1 cellular context compared by ENCODE assay signal in the genomic region with DNA sequence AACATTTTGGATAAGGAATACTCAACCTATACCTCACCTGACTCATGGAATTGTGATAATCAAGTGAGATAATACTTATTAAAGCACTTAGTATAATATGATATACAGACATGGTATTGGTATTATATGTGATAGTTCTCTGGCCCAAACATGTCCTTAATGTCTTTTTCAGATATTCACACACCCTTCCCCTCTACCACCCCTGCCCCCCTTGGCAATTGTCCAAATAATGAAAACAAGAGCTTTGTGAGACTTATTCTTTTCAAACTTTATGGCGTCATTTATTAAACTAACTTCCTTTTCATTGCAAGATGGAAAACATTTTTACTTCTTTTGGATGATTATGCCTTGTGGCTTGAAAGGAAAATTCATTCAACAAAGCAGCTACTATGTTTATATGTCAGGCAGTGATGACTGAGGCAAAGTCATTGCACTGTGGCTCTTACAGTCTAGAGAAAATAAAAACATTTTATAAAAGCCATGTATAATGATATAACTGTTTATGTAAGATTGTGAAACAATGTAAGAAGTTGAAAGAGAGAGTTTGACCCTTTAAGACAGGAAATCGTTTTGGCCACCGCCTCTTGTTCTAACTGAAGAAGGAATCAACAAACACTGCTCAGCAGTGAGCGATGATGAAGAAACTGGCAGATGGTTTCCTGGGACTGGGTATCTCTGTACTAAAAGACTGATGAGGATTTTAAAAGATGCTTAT.
TF ChIP-seq lines count a peak whose summit lies in the region.

No MANE protein-coding gene starts in this region.

TF ChIP-seq in GM23338, 12 proteins besides CTCF, POLR2A, EP300 and RAD21 (continued from another document):
- TF ChIP-seq, protein P1, sequence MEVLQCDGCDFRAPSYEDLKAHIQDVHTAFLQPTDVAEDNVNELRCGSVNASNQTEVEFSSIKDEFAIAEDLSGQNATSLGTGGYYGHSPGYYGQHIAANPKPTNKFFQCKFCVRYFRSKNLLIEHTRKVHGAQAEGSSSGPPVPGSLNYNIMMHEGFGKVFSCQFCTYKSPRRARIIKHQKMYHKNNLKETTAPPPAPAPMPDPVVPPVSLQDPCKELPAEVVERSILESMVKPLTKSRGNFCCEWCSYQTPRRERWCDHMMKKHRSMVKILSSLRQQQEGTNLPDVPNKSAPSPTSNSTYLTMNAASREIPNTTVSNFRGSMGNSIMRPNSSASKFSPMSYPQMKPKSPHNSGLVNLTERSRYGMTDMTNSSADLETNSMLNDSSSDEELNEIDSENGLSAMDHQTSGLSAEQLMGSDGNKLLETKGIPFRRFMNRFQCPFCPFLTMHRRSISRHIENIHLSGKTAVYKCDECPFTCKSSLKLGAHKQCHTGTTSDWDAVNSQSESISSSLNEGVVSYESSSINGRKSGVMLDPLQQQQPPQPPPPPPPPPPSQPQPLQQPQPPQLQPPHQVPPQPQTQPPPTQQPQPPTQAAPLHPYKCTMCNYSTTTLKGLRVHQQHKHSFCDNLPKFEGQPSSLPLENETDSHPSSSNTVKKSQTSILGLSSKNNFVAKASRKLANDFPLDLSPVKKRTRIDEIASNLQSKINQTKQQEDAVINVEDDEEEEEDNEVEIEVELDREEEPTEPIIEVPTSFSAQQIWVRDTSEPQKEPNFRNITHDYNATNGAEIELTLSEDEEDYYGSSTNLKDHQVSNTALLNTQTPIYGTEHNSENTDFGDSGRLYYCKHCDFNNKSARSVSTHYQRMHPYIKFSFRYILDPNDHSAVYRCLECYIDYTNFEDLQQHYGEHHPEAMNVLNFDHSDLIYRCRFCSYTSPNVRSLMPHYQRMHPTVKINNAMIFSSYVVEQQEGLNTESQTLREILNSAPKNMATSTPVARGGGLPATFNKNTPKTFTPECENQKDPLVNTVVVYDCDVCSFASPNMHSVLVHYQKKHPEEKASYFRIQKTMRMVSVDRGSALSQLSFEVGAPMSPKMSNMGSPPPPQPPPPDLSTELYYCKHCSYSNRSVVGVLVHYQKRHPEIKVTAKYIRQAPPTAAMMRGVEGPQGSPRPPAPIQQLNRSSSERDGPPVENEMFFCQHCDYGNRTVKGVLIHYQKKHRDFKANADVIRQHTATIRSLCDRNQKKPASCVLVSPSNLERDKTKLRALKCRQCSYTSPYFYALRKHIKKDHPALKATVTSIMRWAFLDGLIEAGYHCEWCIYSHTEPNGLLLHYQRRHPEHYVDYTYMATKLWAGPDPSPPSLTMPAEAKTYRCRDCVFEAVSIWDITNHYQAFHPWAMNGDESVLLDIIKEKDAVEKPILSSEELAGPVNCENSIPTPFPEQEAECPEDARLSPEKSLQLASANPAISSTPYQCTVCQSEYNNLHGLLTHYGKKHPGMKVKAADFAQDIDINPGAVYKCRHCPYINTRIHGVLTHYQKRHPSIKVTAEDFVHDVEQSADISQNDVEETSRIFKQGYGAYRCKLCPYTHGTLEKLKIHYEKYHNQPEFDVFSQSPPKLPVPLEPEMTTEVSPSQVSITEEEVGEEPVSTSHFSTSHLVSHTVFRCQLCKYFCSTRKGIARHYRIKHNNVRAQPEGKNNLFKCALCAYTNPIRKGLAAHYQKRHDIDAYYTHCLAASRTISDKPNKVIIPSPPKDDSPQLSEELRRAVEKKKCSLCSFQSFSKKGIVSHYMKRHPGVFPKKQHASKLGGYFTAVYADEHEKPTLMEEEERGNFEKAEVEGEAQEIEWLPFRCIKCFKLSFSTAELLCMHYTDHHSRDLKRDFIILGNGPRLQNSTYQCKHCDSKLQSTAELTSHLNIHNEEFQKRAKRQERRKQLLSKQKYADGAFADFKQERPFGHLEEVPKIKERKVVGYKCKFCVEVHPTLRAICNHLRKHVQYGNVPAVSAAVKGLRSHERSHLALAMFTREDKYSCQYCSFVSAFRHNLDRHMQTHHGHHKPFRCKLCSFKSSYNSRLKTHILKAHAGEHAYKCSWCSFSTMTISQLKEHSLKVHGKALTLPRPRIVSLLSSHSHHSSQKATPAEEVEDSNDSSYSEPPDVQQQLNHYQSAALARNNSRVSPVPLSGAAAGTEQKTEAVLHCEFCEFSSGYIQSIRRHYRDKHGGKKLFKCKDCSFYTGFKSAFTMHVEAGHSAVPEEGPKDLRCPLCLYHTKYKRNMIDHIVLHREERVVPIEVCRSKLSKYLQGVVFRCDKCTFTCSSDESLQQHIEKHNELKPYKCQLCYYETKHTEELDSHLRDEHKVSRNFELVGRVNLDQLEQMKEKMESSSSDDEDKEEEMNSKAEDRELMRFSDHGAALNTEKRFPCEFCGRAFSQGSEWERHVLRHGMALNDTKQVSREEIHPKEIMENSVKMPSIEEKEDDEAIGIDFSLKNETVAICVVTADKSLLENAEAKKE (CRISPR knock-in tag; IDR thresholded peaks at IDR 0.05), result no peak
